Comparison of ENCODE assay signal across 9 cellular contexts in the genomic region with DNA sequence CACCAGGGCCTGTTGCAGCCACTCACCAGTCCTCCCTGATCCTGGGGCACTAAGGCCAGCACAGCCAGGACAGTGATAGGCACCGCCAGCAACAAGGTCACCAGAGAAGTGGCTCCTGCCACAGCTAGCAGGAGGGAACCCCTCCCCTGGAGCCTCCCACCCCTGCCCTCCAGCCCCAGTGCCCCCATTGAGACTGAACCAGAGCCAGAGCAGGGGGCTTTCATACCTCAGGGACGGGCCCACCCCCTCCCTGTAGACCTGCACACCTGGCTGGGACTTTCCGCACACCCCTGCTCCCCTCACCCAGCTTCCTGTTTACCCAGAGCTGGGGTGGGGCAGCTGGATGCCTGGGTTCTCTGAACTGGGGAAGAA. TPM values are rescaled to one million over a fixed set of nuclear protein-coding genes. Genes with fewer than 3 reads are reported as not detected.
DNase-seq lines count a peak whose midpoint lies in the region; ATAC-seq and TF ChIP-seq lines count a peak whose summit lies in the region.
"Had no signal": no experiment of that assay in that cellular context is flagged by ENCODE, and none has a peak within 500 bp of the region (broad histone marks: within the 10 kb centered on the region; RNA-seq: fewer than 3 reads in every experiment).

Gene LTB (minus strand): TSS at position 195 of the 372 bp plus-strand sequence. CDS start 7 bp downstream, at position 188.

- no peak for TF ChIP-seq POLR2A in ovary (IDR thresholded peaks at IDR 0.05)

- no peaks in the 10 kb centered on the region for H3K36me3 ChIP-seq in ovary

- peak within 1 kb of the TSS; percentile 97 for H3K4me3 Mint-ChIP-seq in activated CD4-positive, alpha-beta T cell treated with anti-CD3 and anti-CD28 coated beads for 36 hours
- H3K4me3 Mint-ChIP-seq in endothelial cell (ENCODE audit: unreplicated experiment) = peak within 1 kb of the TSS; percentile 96

- peaks cover 28% of the 10 kb centered on the region for H3K36me3 Mint-ChIP-seq in activated CD4-positive, alpha-beta T cell treated with anti-CD3 and anti-CD28 coated beads for 36 hours (ENCODE audit: low read depth)
- H3K36me3 Mint-ChIP-seq in endothelial cell (ENCODE audit: low read depth, unreplicated experiment) = no peaks in the 10 kb centered on the region

- peak within 1 kb of the TSS; percentile 97 for H3K27ac Mint-ChIP-seq in activated CD4-positive, alpha-beta T cell treated with anti-CD3 and anti-CD28 coated beads for 36 hours
- H3K27ac Mint-ChIP-seq in endothelial cell (ENCODE audit: unreplicated experiment) = no peak within 1 kb of the TSS

- intact Hi-C loops in activated CD4-positive, alpha-beta T cell treated with anti-CD3 and anti-CD28 coated beads for 36 hours (cut with DNase I, micrococcal nuclease) = no loop called here
- intact Hi-C loops in ovary (cut with DNase I) = loop anchor here in 1 of 4 donors (5.0 kb wide), 1 partner anchor 35 kb away; the partner anchor contains the start of genes ATP6V1G2 and NFKBIL1

- POLR2A ChIA-PET in activated CD4-positive, alpha-beta T cell treated with anti-CD3 and anti-CD28 coated beads for 36 hours (lab: Charles Lee) = interaction anchor here (0.9 to 1.7 kb wide), 6 partner anchors 8 to 42 kb away, joined by 3 to 8 read pairs (median 4); partner anchors contain the start of gene DDX39B

- ATAC-seq in activated CD4-positive, alpha-beta T cell treated with anti-CD3 and anti-CD28 coated beads for 36 hours = peak; percentile 8

- peaks cover 65% of the 10 kb centered on the region for H3K4me1 Mint-ChIP-seq in activated CD4-positive, alpha-beta T cell treated with anti-CD3 and anti-CD28 coated beads for 36 hours
- H3K4me1 Mint-ChIP-seq in endothelial cell (ENCODE audit: unreplicated experiment) = peaks cover 18% of the 10 kb centered on the region

- H3K4me1 ChIP-seq in ovary (ENCODE audit: insufficient read depth) = peaks cover 5% of the 10 kb centered on the region

- CTCF ChIA-PET in activated CD4-positive, alpha-beta T cell treated with anti-CD3 and anti-CD28 coated beads for 36 hours (lab: Charles Lee) = interaction anchor here (0.8 to 28.5 kb wide), 9 partner anchors 5 to 412 kb away, joined by 3 to 873 read pairs (median 5); partner anchors contain the start of genes ATP6V1G2, DDX39B, LST1 and LTA

- H3K4me3 ChIP-seq in ovary = peak within 1 kb of the TSS; percentile 68

- no peaks in the 10 kb centered on the region for H3K9me3 Mint-ChIP-seq in activated CD4-positive, alpha-beta T cell treated with anti-CD3 and anti-CD28 coated beads for 36 hours (ENCODE audit: low read depth)
- no peaks in the 10 kb centered on the region for H3K9me3 Mint-ChIP-seq in endothelial cell (ENCODE audit: unreplicated experiment)

- 76 to 86% (median 84%) methylated on average over 3 of the region's 3 CpGs for WGBS in ovary, 3 donors

- peak within 1 kb of the TSS in 1 of 2 donors; percentile 70 for H3K27ac ChIP-seq in ovary

- DNase-seq in GM20000 (ENCODE audit: low spot score) = peak; percentile 12
- peak; percentile 60 for DNase-seq in activated CD4-positive, alpha-beta T cell treated with anti-CD3 and anti-CD28 coated beads for 36 hours
- no peak for DNase-seq in endothelial cell (ENCODE audit: low spot score)
- no peak for DNase-seq in ovary
- no peak for DNase-seq in occipital lobe (lab: John Stamatoyannopoulos, UW)
- no peak for DNase-seq in anterior cingulate cortex (lab: John Stamatoyannopoulos, UW)
- no peak for DNase-seq in midbrain (lab: John Stamatoyannopoulos, UW)
- no peak for DNase-seq in UCSD-AML1 (lab: John Stamatoyannopoulos, UW; ENCODE audit: unreplicated experiment)

- TF ChIP-seq EP300 in ovary (IDR thresholded peaks at IDR 0.05) = no peak

- H3K9me3 ChIP-seq in ovary = no peaks in the 10 kb centered on the region

- no peaks in the 10 kb centered on the region for H3K27me3 ChIP-seq in ovary

- TF ChIP-seq CTCF in GM20000 (IDR thresholded peaks at IDR 0.05; ENCODE audit: extremely low read depth, missing control alignments) (no peak), endothelial cell (IDR thresholded peaks at IDR 0.05; ENCODE audit: unreplicated experiment) (no peak), ovary (IDR thresholded peaks at IDR 0.05) (no peak)

- H3K27me3 Mint-ChIP-seq in activated CD4-positive, alpha-beta T cell treated with anti-CD3 and anti-CD28 coated beads for 36 hours = no peaks in the 10 kb centered on the region
- peaks cover 7% of the 10 kb centered on the region for H3K27me3 Mint-ChIP-seq in endothelial cell (ENCODE audit: unreplicated experiment)

RNA-seq across cellular contexts. Expression of gene LTB, which starts in this region (rescaled TPM):
- 10 to 100 TPM; 44.9 to 73.3 TPM for total RNA-seq in activated CD4-positive, alpha-beta T cell treated with anti-CD3 and anti-CD28 coated beads for 36 hours
- total RNA-seq in endothelial cell (ENCODE audit: unreplicated experiment) = not detected
- 1 to 10 TPM in 1 of 7 donors, under 1 TPM in 3, not detected in 3; 0.42 to 1.8 (median 0.62) TPM for total RNA-seq in ovary
- under 1 TPM; 0.48 to 0.73 TPM for polyA plus RNA-seq in ovary
- total RNA-seq in occipital lobe = 0.31 TPM
- total RNA-seq: RPMI7951 had no signal

Comparison
In these comparisons a context has a peak if more than half of its experiments do, and no peak if none do; other contexts are left out.
1. RNA of gene LTB (total RNA-seq): 44.9 to 73.3 TPM in activated CD4-positive, alpha-beta T cell treated with anti-CD3 and anti-CD28 coated beads for 36 hours; 0.42 to 1.8 TPM in ovary, 0.31 TPM in occipital lobe (single experiment) and not detected in endothelial cell (single experiment); every median in the first group is over 10 times any median in the second.
2. DNase-seq: peak in GM20000 (single experiment) and activated CD4-positive, alpha-beta T cell treated with anti-CD3 and anti-CD28 coated beads for 36 hours (single experiment); none in endothelial cell (single experiment), ovary (0 of 5), occipital lobe (single experiment), anterior cingulate cortex (0 of 58), midbrain (single experiment) and UCSD-AML1 (single experiment).